In genomic region chr15:43800286-43801136, GRCh38 we compare ENCODE assay signal across 1 cellular context.
TF ChIP-seq lines count a peak whose summit lies in the region.

A gene with protein sequence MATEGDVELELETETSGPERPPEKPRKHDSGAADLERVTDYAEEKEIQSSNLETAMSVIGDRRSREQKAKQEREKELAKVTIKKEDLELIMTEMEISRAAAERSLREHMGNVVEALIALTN (plus strand): TSS chr15:43800599. CDS start chr15:43800623, 24 bp downstream.

TF ChIP-seq in SK-N-SH, 30 proteins besides CTCF, POLR2A, EP300 and RAD21 (continued from another document):
- TF ChIP-seq, protein P1, sequence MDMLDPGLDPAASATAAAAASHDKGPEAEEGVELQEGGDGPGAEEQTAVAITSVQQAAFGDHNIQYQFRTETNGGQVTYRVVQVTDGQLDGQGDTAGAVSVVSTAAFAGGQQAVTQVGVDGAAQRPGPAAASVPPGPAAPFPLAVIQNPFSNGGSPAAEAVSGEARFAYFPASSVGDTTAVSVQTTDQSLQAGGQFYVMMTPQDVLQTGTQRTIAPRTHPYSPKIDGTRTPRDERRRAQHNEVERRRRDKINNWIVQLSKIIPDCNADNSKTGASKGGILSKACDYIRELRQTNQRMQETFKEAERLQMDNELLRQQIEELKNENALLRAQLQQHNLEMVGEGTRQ (IDR thresholded peaks at IDR 0.05; ENCODE audit: borderline replicate concordance, low read depth, low read length), result no peak
- TF ChIP-seq, protein P2, sequence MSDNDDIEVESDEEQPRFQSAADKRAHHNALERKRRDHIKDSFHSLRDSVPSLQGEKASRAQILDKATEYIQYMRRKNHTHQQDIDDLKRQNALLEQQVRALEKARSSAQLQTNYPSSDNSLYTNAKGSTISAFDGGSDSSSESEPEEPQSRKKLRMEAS (IDR thresholded peaks at IDR 0.05; ENCODE audit: low read depth), result peak; percentile 93
- TF ChIP-seq JUND (IDR thresholded peaks at IDR 0.05) (no peak; the same call in 1 of the 2 replicates), POLR2AphosphoS5 (IDR thresholded peaks at IDR 0.05; ENCODE audit: low read depth, low read length) (peak; percentile 95), GATA2 (CRISPR knock-in tag; IDR thresholded peaks at IDR 0.05) (no peak), NRF1 (IDR thresholded peaks at IDR 0.05; ENCODE audit: low read depth, low read length) (no peak; the same call in 1 of the 2 replicates), FOXJ3 (CRISPR knock-in tag; IDR thresholded peaks at IDR 0.05) (no peak), RXRA (IDR thresholded peaks at IDR 0.05; ENCODE audit: borderline replicate concordance, low read depth) (no peak), FOSL2 (IDR thresholded peaks at IDR 0.05; ENCODE audit: borderline replicate concordance, low read depth) (no peak), GABPA (IDR thresholded peaks at IDR 0.05; ENCODE audit: low read depth) (peak; percentile 87), CHD2 (IDR thresholded peaks at IDR 0.05; ENCODE audit: low read length, partially characterized antibody) (no peak), MEF2A (IDR thresholded peaks at IDR 0.05; ENCODE audit: borderline replicate concordance, low read depth) (no peak), SIN3A (IDR thresholded peaks at IDR 0.05; ENCODE audit: borderline replicate concordance, low read depth, low read length) (peak; percentile 81), EZH2phosphoT487 (IDR thresholded peaks at IDR 0.05; ENCODE audit: borderline replicate concordance, low read depth) (no peak), SMC3 (IDR thresholded peaks at IDR 0.05; ENCODE audit: low read depth, low read length) (no peak), FOXM1 (IDR thresholded peaks at IDR 0.05; ENCODE audit: low read depth) (no peak), NFIC (IDR thresholded peaks at IDR 0.05; ENCODE audit: borderline replicate concordance) (no peak), RCOR1 (IDR thresholded peaks at IDR 0.05; ENCODE audit: low read length) (no peak), ZBTB33 (IDR thresholded peaks at IDR 0.05; ENCODE audit: borderline replicate concordance, low read depth) (no peak)
- TF ChIP-seq, protein P3, sequence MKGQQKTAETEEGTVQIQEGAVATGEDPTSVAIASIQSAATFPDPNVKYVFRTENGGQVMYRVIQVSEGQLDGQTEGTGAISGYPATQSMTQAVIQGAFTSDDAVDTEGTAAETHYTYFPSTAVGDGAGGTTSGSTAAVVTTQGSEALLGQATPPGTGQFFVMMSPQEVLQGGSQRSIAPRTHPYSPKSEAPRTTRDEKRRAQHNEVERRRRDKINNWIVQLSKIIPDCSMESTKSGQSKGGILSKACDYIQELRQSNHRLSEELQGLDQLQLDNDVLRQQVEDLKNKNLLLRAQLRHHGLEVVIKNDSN (IDR thresholded peaks at IDR 0.05; ENCODE audit: borderline replicate concordance, low read depth), result no peak
